31 cellular contexts compared by ENCODE assay signal in the genomic region with DNA sequence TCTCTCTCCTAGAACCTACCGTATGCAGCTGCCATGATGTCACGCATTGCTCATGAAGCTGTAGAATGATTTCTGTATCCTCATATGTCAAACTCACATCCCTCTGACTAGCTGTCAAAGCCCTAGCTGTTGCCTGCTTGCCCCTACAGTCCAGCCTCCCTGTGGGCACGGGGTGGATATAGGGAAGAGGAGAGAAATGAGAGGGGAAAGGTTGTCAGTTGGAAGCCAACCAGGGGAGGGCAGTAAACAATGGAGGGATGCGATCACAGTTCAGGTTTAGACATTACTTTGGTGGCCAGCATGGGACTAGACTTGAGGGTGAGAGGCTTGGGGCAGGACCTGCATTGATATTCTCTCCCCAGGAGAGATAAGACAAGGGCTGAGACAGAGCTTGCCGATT. TPM values are rescaled to one million over a fixed set of nuclear protein-coding genes. Genes with fewer than 3 reads are reported as not detected.
DNase-seq lines count a peak whose midpoint lies in the region; ATAC-seq and TF ChIP-seq lines count a peak whose summit lies in the region.
"Had no signal": no experiment of that assay in that cellular context is flagged by ENCODE, and none has a peak within 500 bp of the region (broad histone marks: within the 10 kb centered on the region; RNA-seq: fewer than 3 reads in every experiment).

No MANE protein-coding gene starts in this region.

- TF ChIP-seq EP300 in upper lobe of left lung (IDR thresholded peaks at IDR 0.05): no peak

- intact Hi-C loops in gastrocnemius medialis (cut with DNase I; ENCODE audit: low total_unique reads): loop anchor here (5.0 kb wide), 1 partner anchor 197 kb away; the partner anchor contains the start of gene C15orf40

- in situ Hi-C loops in gastrocnemius medialis (cut with MboI; ENCODE audit: low sequenced_read_pairs in 4 of 4): no loop called here

- no peaks in the 10 kb centered on the region for H3K27me3 ChIP-seq in foreskin keratinocyte
- no peaks in the 10 kb centered on the region for H3K27me3 ChIP-seq in upper lobe of left lung
- peaks cover 10 to 27% (median 23%) of the 10 kb centered on the region in 3 donors for H3K27me3 ChIP-seq in gastrocnemius medialis
- H3K27me3 ChIP-seq: dorsolateral prefrontal cortex, gastroesophageal sphincter, ovary had no signal

- TF ChIP-seq CTCF in foreskin keratinocyte (conservative IDR thresholded peaks at IDR 0.05): peak; percentile 10
- no peak for TF ChIP-seq CTCF in upper lobe of left lung (IDR thresholded peaks at IDR 0.05)
- no peak for TF ChIP-seq CTCF in gastrocnemius medialis (IDR thresholded peaks at IDR 0.05 in 4 of 5, conservative IDR thresholded peaks at IDR 0.05 in 1 of 5)

- WGBS in upper lobe of left lung, 2 donors: 80 to 81% methylated on average over 5 of the region's 5 CpGs

- no peaks in the 10 kb centered on the region for H3K36me3 ChIP-seq in upper lobe of left lung
- H3K36me3 ChIP-seq in gastrocnemius medialis: no peaks in the 10 kb centered on the region
- H3K36me3 ChIP-seq: gastroesophageal sphincter, ovary, spleen had no signal

- TF ChIP-seq POLR2A in upper lobe of left lung (IDR thresholded peaks at IDR 0.05) (no peak), gastrocnemius medialis (IDR thresholded peaks at IDR 0.05) (no peak)

- no peaks in the 10 kb centered on the region for H3K9me3 ChIP-seq in upper lobe of left lung
- H3K9me3 ChIP-seq in gastrocnemius medialis: no peaks in the 10 kb centered on the region
- H3K9me3 ChIP-seq: gastroesophageal sphincter, ovary, spleen had no signal

- H3K27ac ChIP-seq in foreskin keratinocyte (no peak overlapping the region), upper lobe of left lung (no peak overlapping the region), gastrocnemius medialis (no peak overlapping the region)
- H3K27ac ChIP-seq: gastroesophageal sphincter, ovary, spleen had no signal

- DNase-seq in NCI-H748 (lab: John Stamatoyannopoulos, UW; ENCODE audit: unreplicated experiment) (peak; percentile 11), NCI-H748 treated with DMSO at 0.1 percent for 48 hours (lab: John Stamatoyannopoulos, UW) (no peak), OCI-M1 (lab: John Stamatoyannopoulos, UW) (peak; percentile 24), foreskin keratinocyte (no peak), retina (peak; percentile 13), upper lobe of left lung (no peak), gastrocnemius medialis (no peak)
- DNase-seq: activated CD4-positive, alpha-beta T cell treated with anti-CD3 and anti-CD28 coated beads, Interleukin-2, amount 50 U/mL, for 1 hour; activated CD4-positive, CD25-positive, alpha-beta regulatory T cell; activated effector memory CD4-positive, alpha-beta T cell treated with Interleukin-2 at 50 U/mL for 16 hours; activated T-cell treated with anti-CD3 and anti-CD28 coated beads, Interleukin-2, amount 50 U/mL, for 1 hour; CD4-positive, CD25-positive, alpha-beta regulatory T cell; DND-41; dorsolateral prefrontal cortex; left colon; mammary epithelial cell; NCI-H1092; NCI-H187; ovary; right cardiac atrium; SHP77 treated with DMSO at 0.1 percent for 48 hours; spleen; stimulated activated CD4-positive, alpha-beta T cell treated with anti-CD3 and anti-CD28 coated beads, Interleukin-2, amount 100 ng/mL, for 24 hours; stimulated activated naive CD8-positive, alpha-beta T cell treated with anti-CD3 and anti-CD28 coated beads, Interleukin-15, Interleukin-2, amounts not matched to agents 100 U/mL and 50 U/mL, for 24 hours; SW 1271; T1000 had no signal

- H3K4me3 ChIP-seq in upper lobe of left lung (no peak overlapping the region), gastrocnemius medialis (no peak overlapping the region)
- H3K4me3 ChIP-seq: gastroesophageal sphincter, ovary had no signal

- peaks cover 20% of the 10 kb centered on the region for H3K4me1 ChIP-seq in foreskin keratinocyte
- H3K4me1 ChIP-seq in upper lobe of left lung: peaks cover 8 to 19% (median 11%) of the 10 kb centered on the region in 4 donors
- H3K4me1 ChIP-seq in gastrocnemius medialis: peaks cover 7 to 9% of the 10 kb centered on the region in 2 donors

- no peak for ATAC-seq in foreskin keratinocyte
- ATAC-seq in GM18868 (IDR thresholded peaks at IDR 0.05; ENCODE audit: unreplicated experiment): no peak
- no peak for ATAC-seq in upper lobe of left lung (ENCODE audit: low FRiP score in 2 of 2)
- no peak for ATAC-seq in gastrocnemius medialis
- ATAC-seq: activated naive CD4-positive, alpha-beta T cell treated with anti-CD3 and anti-CD28 coated beads, Interleukin-2, amount 50 U/mL, for 72 hours; gastroesophageal sphincter; left colon; Panc1; right cardiac atrium; stimulated activated naive CD8-positive, alpha-beta T cell treated with anti-CD3 and anti-CD28 coated beads, Interleukin-15, Interleukin-2, amounts not matched to agents 100 U/mL and 50 U/mL, for 24 hours had no signal

RNA-seq across cellular contexts. Expression of gene HDGFL3, which starts 1.7 kb away (rescaled TPM):
- total RNA-seq in foreskin keratinocyte: 57.0 and 61.3 TPM in 2 replicates
- 18.1 and 23.9 TPM in 2 replicates for polyA plus RNA-seq in foreskin keratinocyte
- 10 to 100 TPM; 16.8 to 36.8 (median 22.8) TPM for total RNA-seq in upper lobe of left lung
- total RNA-seq in gastrocnemius medialis: 1 to 10 TPM in 3 of 4 donors, under 1 TPM in 1; 1.00 to 7.1 (median 4.1) TPM
- total RNA-seq: HT-29 had no signal

Comparison
In these comparisons a context has a peak if more than half of its experiments do, and no peak if none do; other contexts are left out.
1. DNase-seq: peak in NCI-H748 (single experiment), OCI-M1 (single experiment) and retina (single experiment); none in NCI-H748 treated with DMSO at 0.1 percent for 48 hours (single experiment), foreskin keratinocyte (0 of 2), upper lobe of left lung (0 of 2) and gastrocnemius medialis (0 of 2).